8 cellular contexts compared by ENCODE assay signal in the genomic region with DNA sequence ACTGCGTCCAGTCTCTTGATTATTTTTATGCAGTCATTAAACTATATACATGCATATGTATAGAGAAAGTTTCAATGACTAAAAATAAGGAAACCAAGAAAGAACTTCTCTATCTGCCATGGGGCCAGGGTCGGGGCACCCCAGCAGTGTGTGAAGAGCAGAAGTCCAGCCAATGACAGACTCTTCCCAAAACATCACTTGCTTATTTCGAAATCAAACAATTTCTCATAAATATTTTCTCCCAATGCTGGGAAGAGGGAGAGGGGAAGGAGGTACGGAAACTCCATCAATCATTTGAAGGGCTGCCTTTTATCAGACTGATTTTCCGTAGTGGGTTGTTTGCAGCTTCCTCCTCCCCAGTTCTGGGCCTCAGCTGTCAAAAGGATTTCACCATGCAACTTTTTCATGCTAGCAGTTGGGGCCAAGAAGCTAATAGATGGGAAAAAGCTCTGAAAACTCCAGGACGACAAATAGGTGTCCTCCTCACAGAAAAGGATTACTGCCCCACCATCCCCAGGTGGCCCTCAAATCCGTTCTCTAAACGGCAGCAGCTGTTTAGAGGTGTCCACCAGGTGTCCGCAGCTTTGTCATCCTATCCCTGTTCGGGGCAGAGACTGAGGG. TPM values are rescaled to one million over a fixed set of nuclear protein-coding genes. Genes with fewer than 3 reads are reported as not detected.
DNase-seq lines count a peak whose midpoint lies in the region; ATAC-seq and TF ChIP-seq lines count a peak whose summit lies in the region.

No MANE protein-coding gene starts in this region.

- H3K18ac ChIP-seq in mesendoderm (ENCODE audit: low read length), result no peak overlapping the region

- in situ Hi-C loops in Caki2 (cut with HindIII; ENCODE audit: low pct_unique_long_range_greater_than_20kb, low sequenced_read_pairs) (no loop called here), astrocyte of the cerebellum (cut with HindIII; ENCODE audit: low sequenced_read_pairs) (no loop called here)

- WGBS in mesendoderm (ENCODE audit: extremely low coverage, insufficient coverage, low lambda C conversion rate), result no CpG with 5 or more reads among the region's 10 CpGs
- 26 to 28% methylated on average over 10 of the region's 10 CpGs for WGBS in aorta, 2 donors

- H3K56ac ChIP-seq in mesendoderm (ENCODE audit: low read length), result peak overlapping the region; percentile 75

- TF ChIP-seq RAD21 in Ishikawa (IDR thresholded peaks at IDR 0.05; ENCODE audit: low read depth), result no peak

- no peak overlapping the region for H2BK120ac ChIP-seq in mesendoderm (ENCODE audit: low read depth, low read length)

- no peak overlapping the region for H3K4ac ChIP-seq in mesendoderm (ENCODE audit: low read depth, low read length)

- TF ChIP-seq CTCF in astrocyte of the cerebellum (IDR thresholded peaks at IDR 0.05; ENCODE audit: low read depth, low read length, missing control alignments), result peak; percentile 22

- no peak overlapping the region for H2BK5ac ChIP-seq in mesendoderm (ENCODE audit: low read length)

- H3K36me3 ChIP-seq in mesendoderm (ENCODE audit: control insufficient read depth, insufficient read depth, low read length), result no peaks in the 10 kb centered on the region
- peaks cover 0 to 1% of the 10 kb centered on the region in 2 donors for H3K36me3 ChIP-seq in aorta (ENCODE audit: control insufficient read depth in 1 of 2, insufficient read depth in 2 of 2, low read length in 1 of 2)

- no peaks in the 10 kb centered on the region for H3K9me3 ChIP-seq in aorta (ENCODE audit: control insufficient read depth, low read length)

- H2BK15ac ChIP-seq in mesendoderm (replicated peaks; ENCODE audit: low read depth), result no peak overlapping the region

- ATAC-seq in aorta (ENCODE audit: low FRiP score), result peak; percentile 40
- no peak for ATAC-seq in HG02678 (IDR thresholded peaks at IDR 0.05; ENCODE audit: unreplicated experiment)
- ATAC-seq in GM21576 (IDR thresholded peaks at IDR 0.05; ENCODE audit: unreplicated experiment), result no peak

- DNase-seq in Caki2 (ENCODE audit: low read depth) (peak; percentile 68), astrocyte of the cerebellum (ENCODE audit: low read depth) (no peak), mesendoderm (no peak), aorta (peak in 1 of 2 donors; percentile 63), ureter (ENCODE audit: low spot score) (no peak)

- H3K27ac ChIP-seq in mesendoderm (ENCODE audit: low read depth, low read length) (no peak overlapping the region), aorta (ENCODE audit: low read depth in 1 of 2, low read length in 2 of 2) (peak overlapping the region in 1 of 2 donors; percentile 86)

- H2AK5ac ChIP-seq in mesendoderm (ENCODE audit: low read length), result no peak overlapping the region

- no peak for TF ChIP-seq EP300 in Ishikawa (IDR thresholded peaks at IDR 0.05; ENCODE audit: borderline replicate concordance)

- peaks cover 9% of the 10 kb centered on the region for H3K79me1 ChIP-seq in mesendoderm (ENCODE audit: low read length)

- H3K4me1 ChIP-seq in mesendoderm (ENCODE audit: control insufficient read depth, low read depth, low read length), result peaks cover 2% of the 10 kb centered on the region
- H3K4me1 ChIP-seq in aorta (ENCODE audit: control insufficient read depth in 1 of 2, insufficient read depth in 2 of 2, low read length in 2 of 2), result no peaks in the 10 kb centered on the region

- H3K4me3 ChIP-seq in astrocyte of the cerebellum (ENCODE audit: low read depth, low read length) (peak overlapping the region; percentile 89), mesendoderm (ENCODE audit: low read length) (no peak overlapping the region), aorta (ENCODE audit: low read length in 2 of 2) (no peak overlapping the region)

- intact Hi-C loops in aorta (cut with DNase I), result loop anchor here (5.0 to 10.0 kb wide), 2 partner anchors 65 to 73 kb away; a partner anchor contains a TSS

- no peak overlapping the region for H3K23ac ChIP-seq in mesendoderm (ENCODE audit: low read length)

- H3K27me3 ChIP-seq in mesendoderm (ENCODE audit: insufficient read depth, low read length, poor library complexity) (no peaks in the 10 kb centered on the region), aorta (ENCODE audit: control insufficient read depth in 1 of 2, insufficient read depth in 2 of 2, low read length in 1 of 2) (no peaks in the 10 kb centered on the region)

- no peak overlapping the region for H4K8ac ChIP-seq in mesendoderm (ENCODE audit: low read depth, low read length)

- peaks cover 11% of the 10 kb centered on the region for H3K79me2 ChIP-seq in mesendoderm (ENCODE audit: control insufficient read depth, insufficient read depth, low read length)

- H3K9ac ChIP-seq in mesendoderm (ENCODE audit: low read length), result peak overlapping the region; percentile 62

- peak overlapping the region; percentile 16 for H3K4me2 ChIP-seq in mesendoderm (ENCODE audit: low read length)

- H4K5ac ChIP-seq in mesendoderm (ENCODE audit: low read length), result no peak overlapping the region

TF ChIP-seq in Ishikawa, 13 proteins besides CTCF, POLR2A, EP300 and RAD21:
- 0 out of 2 replicates have a peak, but pooled peaks have one; percentile 11 for TF ChIP-seq CEBPB (IDR thresholded peaks at IDR 0.05)
- TF ChIP-seq FOXM1 (IDR thresholded peaks at IDR 0.05; ENCODE audit: borderline replicate concordance, low read depth), result no peak
TF ChIP-seq in Ishikawa: peak in this region for 1.

RNA-seq across cellular contexts. Expression of a gene that starts 0.6 kb away (rescaled TPM):
- 76.5 and 99.2 TPM in 2 replicates for total RNA-seq in Caki2 (2014; rRNA removed; shearing (Covaris generic); ENCODE audit: low replicate concordance)
- 34.2 TPM for polyA plus RNA-seq in mesendoderm (2013, experiment 1 of 2)
- 34.4 TPM for polyA plus RNA-seq in mesendoderm (2013, experiment 2 of 2)
- 10 to 100 TPM; 61.9 to 77.7 TPM for total RNA-seq in aorta
- polyA plus RNA-seq in aorta, result 100 to 1,000 TPM in 1 of 2 donors, 10 to 100 TPM in 1; 15.2 to 116 TPM
- total RNA-seq in ureter, result 115 TPM

RNA-seq across cellular contexts. Expression of a gene that starts 16.2 kb away (rescaled TPM):
- total RNA-seq in Caki2 (2014; rRNA removed; shearing (Covaris generic); ENCODE audit: low replicate concordance), result 38.3 and 51.9 TPM in 2 replicates
- polyA plus RNA-seq in mesendoderm (2013, experiment 1 of 2), result 50.9 TPM
- polyA plus RNA-seq in mesendoderm (2013, experiment 2 of 2), result 48.8 TPM
- total RNA-seq in aorta (100 to 1,000 TPM; 103 to 131 TPM), ureter (81.0 TPM)
- 100 to 1,000 TPM in 1 of 2 donors, 10 to 100 TPM in 1; 29.3 to 115 TPM for polyA plus RNA-seq in aorta

RNA-seq across cellular contexts. Expression of a gene that starts 23.6 kb away (rescaled TPM):
- not detected in 2 replicates for total RNA-seq in Caki2 (2014; rRNA removed; shearing (Covaris generic); ENCODE audit: low replicate concordance)
- 2.0 TPM for polyA plus RNA-seq in mesendoderm (2013, experiment 1 of 2)
- 2.3 TPM for polyA plus RNA-seq in mesendoderm (2013, experiment 2 of 2)
- 10 to 100 TPM; 19.7 to 34.8 TPM for total RNA-seq in aorta
- polyA plus RNA-seq in aorta, result 1 to 10 TPM in 1 of 2 donors, under 1 TPM in 1; 0.13 to 2.0 TPM
- 15.7 TPM for total RNA-seq in ureter

RNA-seq across cellular contexts. Expression of a gene that starts 52.4 kb away (rescaled TPM):
- total RNA-seq in Caki2 (2014; rRNA removed; shearing (Covaris generic); ENCODE audit: low replicate concordance), result 2.1 and 5.2 TPM in 2 replicates
- polyA plus RNA-seq in mesendoderm (2013, experiment 1 of 2), result 5.9 TPM
- polyA plus RNA-seq in mesendoderm (2013, experiment 2 of 2), result 5.4 TPM
- 100 to 1,000 TPM; 339 to 538 TPM for total RNA-seq in aorta
- polyA plus RNA-seq in aorta, result 100 to 1,000 TPM in 1 of 2 donors, 10 to 100 TPM in 1; 46.1 to 191 TPM
- 83.6 TPM for total RNA-seq in ureter

Comparison
In these comparisons a context has a peak if more than half of its experiments do, and no peak if none do; other contexts are left out.
1. RNA of a gene that starts 23.6 kb away (total RNA-seq): 19.7 to 34.8 TPM in aorta and 15.7 TPM in ureter (single experiment); not detected in Caki2; every median in the first group is over 10 times any median in the second.